8 cellular contexts compared by ENCODE assay signal in genomic region chr19:47035127-47035494, GRCh38. TPM values are rescaled to one million over a fixed set of nuclear protein-coding genes. Genes with fewer than 3 reads are reported as not detected.
DNase-seq lines count a peak whose midpoint lies in the region; ATAC-seq, FAIRE-seq and TF ChIP-seq lines count a peak whose summit lies in the region.

No MANE protein-coding gene starts in this region.

- FAIRE-seq in bronchial epithelial cell (lab: Jason Lieb, UNC): no peak

- H3K27ac Mint-ChIP-seq in T-helper 2 cell treated with Interferon-gamma antibody and Interleukin-4, amounts not matched to agents 5 μg/mL and 100 μg/mL, for 36 hours: peak overlapping the region; percentile 72
- peak overlapping the region; percentile 70 to 73 for H3K27ac Mint-ChIP-seq in natural killer cell

- peaks cover 26% of the 10 kb centered on the region for H3K27me3 Mint-ChIP-seq in T-helper 2 cell treated with Interferon-gamma antibody and Interleukin-4, amounts not matched to agents 5 μg/mL and 100 μg/mL, for 36 hours (ENCODE audit: low read depth)
- peaks cover 0 to 14% of the 10 kb centered on the region in 2 donors for H3K27me3 Mint-ChIP-seq in natural killer cell (ENCODE audit: low read depth in 2 of 2)

- no peaks in the 10 kb centered on the region for H3K36me3 ChIP-seq in bronchial epithelial cell (ENCODE audit: control insufficient read depth, insufficient read depth, low read length)

- intact Hi-C loops in natural killer cell (cut with micrococcal nuclease): loop anchor here (1.0 kb wide), 1 partner anchor 90 kb away; no protein-coding TSS in a partner anchor

- peaks cover 15% of the 10 kb centered on the region for H3K4me1 Mint-ChIP-seq in T-helper 2 cell treated with Interferon-gamma antibody and Interleukin-4, amounts not matched to agents 5 μg/mL and 100 μg/mL, for 36 hours (ENCODE audit: low read depth)
- peaks cover 16 to 24% of the 10 kb centered on the region in 2 donors for H3K4me1 Mint-ChIP-seq in natural killer cell

- TF ChIP-seq CTCF in bronchial epithelial cell (IDR thresholded peaks at IDR 0.05; ENCODE audit: insufficient read depth, low read length, severe bottlenecking) (no peak), natural killer cell (IDR thresholded peaks at IDR 0.05) (no peak)

- H3K27me3 ChIP-seq in bronchial epithelial cell (ENCODE audit: control insufficient read depth, insufficient read depth, low read length): no peaks in the 10 kb centered on the region

- peak; percentile 16 for DNase-seq in T-helper 2 cell treated with Interferon-gamma antibody and Interleukin-4, amounts not matched to agents 5 μg/mL and 100 μg/mL, for 36 hours (ENCODE audit: low spot score)
- DNase-seq in T-helper 2 cell (no peak), NCI-H82 treated with DMSO at 0.1 percent for 48 hours (lab: John Stamatoyannopoulos, UW; ENCODE audit: unreplicated experiment) (peak; percentile 59), bronchial epithelial cell (ENCODE audit: low read depth) (no peak), natural killer cell (no peak), mucosa of gallbladder (ENCODE audit: low spot score) (no peak), DMS153 treated with DMSO at 0.1 percent for 48 hours (lab: John Stamatoyannopoulos, UW; ENCODE audit: unreplicated experiment) (no peak)

- H3K4me3 ChIP-seq in bronchial epithelial cell (ENCODE audit: low read depth, low read length): peak overlapping the region; percentile 52

- H3K36me3 Mint-ChIP-seq in T-helper 2 cell treated with Interferon-gamma antibody and Interleukin-4, amounts not matched to agents 5 μg/mL and 100 μg/mL, for 36 hours (ENCODE audit: low read depth): no peaks in the 10 kb centered on the region
- H3K36me3 Mint-ChIP-seq in natural killer cell: no peaks in the 10 kb centered on the region

- ATAC-seq in natural killer cell: no peak
- no peak for ATAC-seq in GM18511 (IDR thresholded peaks at IDR 0.05; ENCODE audit: unreplicated experiment)

- peak overlapping the region; percentile 87 for H3K4me3 Mint-ChIP-seq in T-helper 2 cell treated with Interferon-gamma antibody and Interleukin-4, amounts not matched to agents 5 μg/mL and 100 μg/mL, for 36 hours
- peak overlapping the region; percentile 88 for H3K4me3 Mint-ChIP-seq in natural killer cell

- no peaks in the 10 kb centered on the region for H3K9me3 Mint-ChIP-seq in T-helper 2 cell treated with Interferon-gamma antibody and Interleukin-4, amounts not matched to agents 5 μg/mL and 100 μg/mL, for 36 hours
- no peaks in the 10 kb centered on the region for H3K9me3 Mint-ChIP-seq in natural killer cell

RNA-seq across cellular contexts. Expression of gene TMEM160, which starts 13.3 kb away (rescaled TPM):
- total RNA-seq in bronchial epithelial cell (20.5 and 23.9 TPM in 2 replicates), natural killer cell (10 to 100 TPM; 29.1 to 35.5 (median 31.3) TPM), mucosa of gallbladder (40.4 TPM)

RNA-seq across cellular contexts. Expression of gene NPAS1, which starts 15.5 kb away (rescaled TPM):
- total RNA-seq in bronchial epithelial cell: 0.26 and 0.64 TPM in 2 replicates
- total RNA-seq in natural killer cell: under 1 TPM in 2 of 3 donors, not detected in 1; 0.64 to 0.65 TPM
- total RNA-seq in mucosa of gallbladder: 0.40 TPM

Comparison
In these comparisons a context has a peak if more than half of its experiments do, and no peak if none do; other contexts are left out.
1. DNase-seq: peak in T-helper 2 cell treated with Interferon-gamma antibody and Interleukin-4, amounts not matched to agents 5 μg/mL and 100 μg/mL, for 36 hours (single experiment) and NCI-H82 treated with DMSO at 0.1 percent for 48 hours (single experiment); none in T-helper 2 cell (0 of 5), bronchial epithelial cell (single experiment), natural killer cell (single experiment), mucosa of gallbladder (single experiment) and DMS153 treated with DMSO at 0.1 percent for 48 hours (single experiment).